In the genomic region with DNA sequence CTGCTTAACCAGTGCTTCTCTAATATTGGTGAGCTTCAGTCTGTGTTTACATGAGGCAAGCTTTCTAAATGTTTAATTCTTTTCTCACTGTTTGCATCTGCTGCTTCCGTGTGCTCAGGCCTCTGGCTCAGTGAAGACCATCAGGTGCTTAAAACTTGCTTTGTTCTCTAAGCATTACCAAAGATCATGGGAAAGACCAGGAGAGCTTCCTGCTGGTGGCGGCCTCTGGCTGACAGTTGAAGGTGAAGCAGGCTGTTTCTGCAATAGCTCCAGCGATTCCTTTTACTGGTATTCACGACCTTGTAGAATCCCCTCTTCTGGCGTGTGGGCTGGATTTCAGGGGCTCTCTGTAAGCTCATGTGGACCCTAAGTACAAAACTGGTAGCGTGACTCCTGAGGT, we compare ENCODE assay signal across 20 cellular contexts. TPM values are rescaled to one million over a fixed set of nuclear protein-coding genes. Genes with fewer than 3 reads are reported as not detected.
DNase-seq lines count a peak whose midpoint lies in the region; ATAC-seq and TF ChIP-seq lines count a peak whose summit lies in the region.
"Had no signal": no experiment of that assay in that cellular context is flagged by ENCODE, and none has a peak within 500 bp of the region (broad histone marks: within the 10 kb centered on the region; RNA-seq: fewer than 3 reads in every experiment).

No MANE protein-coding gene starts in this region.

- no peak overlapping the region for H4K91ac ChIP-seq in H9 (ENCODE audit: insufficient read length, low read depth, low read length)

- H2BK5ac ChIP-seq in H9 (ENCODE audit: insufficient read length, low read length) = no peak overlapping the region

- H3K4me3 ChIP-seq in Panc1 (ENCODE audit: low read depth in 2 of 2, low read length in 2 of 2) = no peak overlapping the region
- no peak overlapping the region for H3K4me3 ChIP-seq in naive thymus-derived CD4-positive, alpha-beta T cell (ENCODE audit: low read length)
- H3K4me3 ChIP-seq: breast epithelium, vagina had no signal

- TF ChIP-seq CTCF in 22Rv1 (IDR thresholded peaks at IDR 0.05) (peak; percentile 27; the same call in 1 of the 2 replicates), H9 (conservative IDR thresholded peaks at IDR 0.05) (peak; percentile 61), Panc1 (IDR thresholded peaks at IDR 0.05) (peak; percentile 46), foreskin keratinocyte (conservative IDR thresholded peaks at IDR 0.05) (peak; percentile 23)

- WGBS in H9 (ENCODE audit: extremely low coverage, insufficient read length, low lambda C conversion rate) = no CpG with 5 or more reads among the region's 6 CpGs

- H3K9ac ChIP-seq in H9 (ENCODE audit: extremely low read depth, insufficient read length, low read length) = no peak overlapping the region

- H3K27ac ChIP-seq in 22Rv1 (no peak overlapping the region), H9 (ENCODE audit: insufficient read length, low read depth, low read length) (no peak overlapping the region), Panc1 (ENCODE audit: low read length) (no peak overlapping the region), foreskin keratinocyte (no peak overlapping the region)
- no peak overlapping the region for H3K27ac ChIP-seq in naive thymus-derived CD4-positive, alpha-beta T cell (ENCODE audit: low read depth, low read length)
- H3K27ac ChIP-seq: breast epithelium, epithelial cell of prostate, vagina had no signal

- H2BK15ac ChIP-seq in H9 (ENCODE audit: low read depth, low read length) = no peak overlapping the region

- H3K27me3 Mint-ChIP-seq in H9 (ENCODE audit: low read depth) = peaks cover 3% of the 10 kb centered on the region
- peaks cover 0 to 12% (median 0%) of the 10 kb centered on the region in 5 donors for H3K27me3 Mint-ChIP-seq in naive thymus-derived CD4-positive, alpha-beta T cell

- DNase-seq in H9 (peak; percentile 68), Panc1 (ENCODE audit: low read depth, low spot score) (no peak), foreskin keratinocyte (no peak)
- no peak for DNase-seq in naive thymus-derived CD4-positive, alpha-beta T cell
- DNase-seq in activated CD4-positive, CD25-positive, alpha-beta regulatory T cell treated with anti-CD3 and anti-CD28 coated beads, Interleukin-2, amount 50 U/mL, for 72 hours = no peak
- DNase-seq: activated CD4-positive, alpha-beta T cell treated with anti-CD3 and anti-CD28 coated beads for 4 hours; C1 segment of cervical spinal cord; midbrain; NCI-H146; NCI-H2227 treated with DMSO at 0.1 percent for 48 hours; RPMI8226; substantia nigra had no signal

- H3K36me3 ChIP-seq in Panc1 (ENCODE audit: control insufficient read depth, insufficient read depth, low read length) = no peaks in the 10 kb centered on the region
- no peaks in the 10 kb centered on the region for H3K36me3 ChIP-seq in naive thymus-derived CD4-positive, alpha-beta T cell (ENCODE audit: control insufficient read depth in 2 of 3, insufficient read depth in 3 of 3, low read length in 3 of 3)
- H3K36me3 ChIP-seq: breast epithelium, vagina had no signal

- intact Hi-C loops in Panc1 (cut with micrococcal nuclease; ENCODE audit: unreplicated experiment) = no loop called here
- intact Hi-C loops in naive thymus-derived CD4-positive, alpha-beta T cell (cut with micrococcal nuclease) = loop anchor here in 1 of 2 donors (1.0 kb wide), 1 partner anchor 96 kb away; no protein-coding TSS in a partner anchor

- H3K27me3 ChIP-seq in H9 (ENCODE audit: insufficient read depth, low read length) (no peaks in the 10 kb centered on the region), Panc1 (ENCODE audit: control insufficient read depth, insufficient read depth, low read length) (no peaks in the 10 kb centered on the region), foreskin keratinocyte (peaks cover 10% of the 10 kb centered on the region)
- H3K27me3 ChIP-seq in naive thymus-derived CD4-positive, alpha-beta T cell (ENCODE audit: control insufficient read depth in 2 of 2, insufficient read depth in 2 of 2, low read length in 2 of 2) = no peaks in the 10 kb centered on the region
- H3K27me3 ChIP-seq: breast epithelium, vagina had no signal

- peak overlapping the region in 1 of 3 experiments; percentile 27; a peak in 1 of 7 replicates for H3K27ac Mint-ChIP-seq in H9
- H3K27ac Mint-ChIP-seq in naive thymus-derived CD4-positive, alpha-beta T cell = no peak overlapping the region
- H3K27ac Mint-ChIP-seq: activated T-helper 2 cell treated with anti-CD3 and anti-CD28 coated beads, Interferon-gamma antibody, Interleukin-2, Interleukin-4, amounts not matched to agents 10 μg/mL and 5 μg/mL and 100 μg/mL, durations not matched to agents 14 hours and 24 hours and 36 hours had no signal

- POLR2A ChIA-PET in Panc1 (lab: Charles Lee) = no interaction called here
- POLR2A ChIA-PET in naive thymus-derived CD4-positive, alpha-beta T cell (lab: Charles Lee) = no interaction called here

- H3K4me3 Mint-ChIP-seq in H9 = no peak overlapping the region
- no peak overlapping the region for H3K4me3 Mint-ChIP-seq in naive thymus-derived CD4-positive, alpha-beta T cell

- H2BK120ac ChIP-seq in H9 (ENCODE audit: low read depth, low read length, poor library complexity, severe bottlenecking) = no peak overlapping the region

- no peak overlapping the region for H3K23ac ChIP-seq in H9 (ENCODE audit: insufficient read length, low read depth, low read length)

- no peak overlapping the region for H3K14ac ChIP-seq in H9 (ENCODE audit: insufficient read depth, low read length)

- H3K79me1 ChIP-seq in H9 (ENCODE audit: insufficient read depth, low read depth, low read length, poor library complexity, severe bottlenecking) = no peaks in the 10 kb centered on the region

- no peak overlapping the region for H3K56ac ChIP-seq in H9 (ENCODE audit: insufficient read length, low read depth, low read length)

- H2AK5ac ChIP-seq in H9 (ENCODE audit: insufficient read length, low read length) = no peak overlapping the region

- no TSS peak for BruUV-seq in Panc1 (replicated peaks; lab: Mats Ljungman, UMichigan)

- no peaks in the 10 kb centered on the region for H3K79me2 ChIP-seq in H9 (ENCODE audit: insufficient read depth, low read length)

- H3K23me2 ChIP-seq in H9 (ENCODE audit: insufficient read length, low read depth, low read length, poor library complexity, severe bottlenecking) = no peaks in the 10 kb centered on the region

- H3K4ac ChIP-seq in H9 (ENCODE audit: low read depth, low read length) = no peak overlapping the region

- CTCF ChIA-PET in Panc1 (lab: Charles Lee) = no interaction called here
- CTCF ChIA-PET in naive thymus-derived CD4-positive, alpha-beta T cell (lab: Charles Lee) = interaction anchor here (1.1 kb wide), 1 partner anchor 96 kb away, joined by 4 read pairs; no protein-coding TSS in a partner anchor

- no peak overlapping the region for H3T11ph ChIP-seq in H9 (ENCODE audit: low read length)

- ATAC-seq in Panc1 = no peak; the same call in 1 of the 2 replicates
- no peak for ATAC-seq in foreskin keratinocyte
- ATAC-seq in naive thymus-derived CD4-positive, alpha-beta T cell = no peak
- no peak for ATAC-seq in GM18511 (IDR thresholded peaks at IDR 0.05; ENCODE audit: unreplicated experiment)
- ATAC-seq in esophagus mucosa = no peak
- ATAC-seq: left lobe of liver had no signal

- H4K5ac ChIP-seq in H9 (ENCODE audit: insufficient read length, low read depth, low read length) = no peak overlapping the region

- no peak overlapping the region for H4K8ac ChIP-seq in H9 (replicated peaks; ENCODE audit: insufficient read length, low read depth, low read length)

- no peaks in the 10 kb centered on the region for H3K9me3 ChIP-seq in H9 (ENCODE audit: control insufficient read depth, low read depth, low read length)
- H3K9me3 ChIP-seq in Panc1 (ENCODE audit: control insufficient read depth, insufficient read depth, low read depth, low read length) = no peaks in the 10 kb centered on the region
- H3K9me3 ChIP-seq in naive thymus-derived CD4-positive, alpha-beta T cell (ENCODE audit: control insufficient read depth in 2 of 3, low read length in 3 of 3) = no peaks in the 10 kb centered on the region
- H3K9me3 ChIP-seq: breast epithelium, vagina had no signal

- H3K18ac ChIP-seq in H9 (ENCODE audit: insufficient read length, low read depth, low read length) = no peak overlapping the region

- in situ Hi-C loops in Panc1 (cut with HindIII; ENCODE audit: low pct_unique_long_range_greater_than_20kb, low sequenced_read_pairs) = no loop called here

- no peaks in the 10 kb centered on the region for H3K9me3 Mint-ChIP-seq in H9
- no peaks in the 10 kb centered on the region for H3K9me3 Mint-ChIP-seq in naive thymus-derived CD4-positive, alpha-beta T cell
- H3K9me3 Mint-ChIP-seq: activated T-helper 2 cell treated with anti-CD3 and anti-CD28 coated beads, Interferon-gamma antibody, Interleukin-2, Interleukin-4, amounts not matched to agents 10 μg/mL and 5 μg/mL and 100 μg/mL, durations not matched to agents 14 hours and 24 hours and 36 hours had no signal

- peaks cover 5 to 8% of the 10 kb centered on the region in 2 experiments for H3K4me1 Mint-ChIP-seq in H9
- peaks cover 0 to 3% (median 0%) of the 10 kb centered on the region in 7 donors for H3K4me1 Mint-ChIP-seq in naive thymus-derived CD4-positive, alpha-beta T cell

- no peak overlapping the region for H2AFZ ChIP-seq in H9 (ENCODE audit: low read length)

- H3K4me1 ChIP-seq in H9 (ENCODE audit: insufficient read depth, low read length) (no peaks in the 10 kb centered on the region; the same call in 1 of the 2 replicates), Panc1 (ENCODE audit: control insufficient read depth, insufficient read depth, low read length) (no peaks in the 10 kb centered on the region), foreskin keratinocyte (no peaks in the 10 kb centered on the region)
- no peaks in the 10 kb centered on the region for H3K4me1 ChIP-seq in naive thymus-derived CD4-positive, alpha-beta T cell (ENCODE audit: control insufficient read depth in 2 of 2, insufficient read depth in 2 of 2, low read length in 2 of 2)
- H3K4me1 ChIP-seq: breast epithelium, vagina had no signal

- H2BK20ac ChIP-seq in H9 (ENCODE audit: low read depth, low read length, poor library complexity, severe bottlenecking) = no peak overlapping the region

- H3K36me3 Mint-ChIP-seq in H9 (ENCODE audit: insufficient read depth in 1 of 3, low read depth in 3 of 3) = no peaks in the 10 kb centered on the region
- no peaks in the 10 kb centered on the region for H3K36me3 Mint-ChIP-seq in naive thymus-derived CD4-positive, alpha-beta T cell

- no peak overlapping the region for H2BK12ac ChIP-seq in H9 (ENCODE audit: insufficient read length, low read depth, low read length)

- H3K4me2 ChIP-seq in H9 (ENCODE audit: insufficient read depth, insufficient read length, low read length) = no peak overlapping the region

- H4K20me1 ChIP-seq in H9 (ENCODE audit: control insufficient read depth, insufficient read depth, insufficient read length) = no peaks in the 10 kb centered on the region

RNA-seq across cellular contexts. Expression of gene EDEM1, which starts 45.1 kb away (rescaled TPM):
- 11.6 and 11.7 TPM in 2 replicates for total RNA-seq in H9 (2021)
- total RNA-seq in Panc1 (2021; ENCODE audit: unreplicated experiment) = 44.6 TPM
- 14.6 TPM for polyA plus RNA-seq in Panc1 (2012; ENCODE audit: insufficient read length)
- 56.4 and 79.1 TPM in 2 replicates for total RNA-seq in foreskin keratinocyte
- polyA plus RNA-seq in foreskin keratinocyte = 16.0 and 19.5 TPM in 2 replicates
- 100 to 1,000 TPM in 4 of 5 experiments, 10 to 100 TPM in 1; 97.3 to 138 (median 126) TPM for total RNA-seq in naive thymus-derived CD4-positive, alpha-beta T cell
- 10 to 100 TPM; 41.9 to 50.1 TPM for polyA plus RNA-seq in naive thymus-derived CD4-positive, alpha-beta T cell
- total RNA-seq in esophagus mucosa = 37.3 TPM
